ENCODE assay signal across 7 cellular contexts in the genomic region with DNA sequence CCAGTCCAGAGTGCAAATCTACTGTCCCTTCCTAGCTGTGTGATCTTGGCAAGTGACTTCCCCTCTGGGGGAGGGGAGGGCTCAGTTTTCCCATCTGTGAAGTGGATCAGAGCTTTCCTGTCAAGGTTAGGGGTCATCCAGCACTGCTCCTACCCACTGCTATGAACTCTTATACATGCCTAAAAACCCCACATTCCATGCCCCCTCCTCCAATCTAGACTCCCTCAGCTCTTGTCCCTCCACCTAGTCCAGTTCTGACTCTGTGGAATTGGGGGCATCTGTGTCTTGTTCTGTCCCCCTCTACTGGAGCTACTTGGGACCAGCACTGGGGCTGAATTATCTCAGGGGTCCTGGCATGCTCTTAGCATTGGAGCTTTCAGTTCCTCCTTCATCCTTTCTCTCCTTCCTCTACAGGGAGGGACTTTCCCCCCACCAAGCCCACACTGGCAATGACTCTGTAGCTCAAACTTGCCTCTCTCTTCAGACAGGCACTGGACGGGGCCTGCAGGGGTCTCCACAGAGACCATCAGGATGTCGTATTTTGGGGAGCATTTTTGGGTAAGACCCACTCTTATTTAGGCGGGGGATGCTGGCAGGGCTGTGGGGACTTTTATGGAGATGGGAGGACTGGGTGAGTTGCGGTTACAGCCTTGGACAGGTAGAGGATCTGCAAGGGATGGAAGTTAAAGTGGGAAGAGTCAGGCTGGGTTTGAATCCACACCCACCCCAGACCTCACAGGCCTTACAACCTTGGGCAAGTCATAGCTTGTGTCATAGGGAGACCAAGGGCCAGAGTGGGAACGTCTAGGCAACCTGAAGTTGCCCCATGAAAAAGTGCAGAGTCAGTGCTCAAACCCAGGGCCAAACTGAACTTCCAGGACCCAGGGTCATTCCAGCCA. TPM values are rescaled to one million over a fixed set of nuclear protein-coding genes. Genes with fewer than 3 reads are reported as not detected.
DNase-seq lines count a peak whose midpoint lies in the region; ATAC-seq and TF ChIP-seq lines count a peak whose summit lies in the region.

No MANE protein-coding gene starts in this region.

- peak overlapping the region in 1 of 4 donors; percentile 90 for H3K27ac ChIP-seq in Peyer's patch

- H3K27me3 ChIP-seq in Peyer's patch: no peaks in the 10 kb centered on the region

- peak in 2 of 3 donors; percentile 71 to 74 for DNase-seq in Peyer's patch
- no peak for DNase-seq in natural killer cell
- no peak for DNase-seq in NCI-H226
- no peak for DNase-seq in endothelial cell (ENCODE audit: low spot score)

- no peak overlapping the region for H3K4me3 ChIP-seq in Peyer's patch

- H3K4me3 Mint-ChIP-seq in natural killer cell: peak overlapping the region; percentile 9
- no peak overlapping the region for H3K4me3 Mint-ChIP-seq in endothelial cell (ENCODE audit: unreplicated experiment)

- H3K27me3 Mint-ChIP-seq in natural killer cell (ENCODE audit: low read depth in 2 of 2) (no peaks in the 10 kb centered on the region), endothelial cell (ENCODE audit: unreplicated experiment) (peaks cover 10% of the 10 kb centered on the region)

- H3K9me3 Mint-ChIP-seq in natural killer cell: no peaks in the 10 kb centered on the region
- H3K9me3 Mint-ChIP-seq in endothelial cell (ENCODE audit: unreplicated experiment): no peaks in the 10 kb centered on the region

- intact Hi-C loops in natural killer cell (cut with micrococcal nuclease): no loop called here

- no peak for TF ChIP-seq POLR2A in Peyer's patch (IDR thresholded peaks at IDR 0.05)

- peaks cover 0 to 30% (median 7%) of the 10 kb centered on the region in 4 donors for H3K4me1 ChIP-seq in Peyer's patch

- H3K36me3 Mint-ChIP-seq in natural killer cell (no peaks in the 10 kb centered on the region), endothelial cell (ENCODE audit: low read depth, unreplicated experiment) (no peaks in the 10 kb centered on the region)

- H3K9me3 ChIP-seq in Peyer's patch: no peaks in the 10 kb centered on the region

- peak overlapping the region; percentile 42 to 52 for H3K27ac Mint-ChIP-seq in natural killer cell
- H3K27ac Mint-ChIP-seq in endothelial cell (ENCODE audit: unreplicated experiment): no peak overlapping the region

- H3K4me1 Mint-ChIP-seq in natural killer cell: peaks cover 20 to 29% of the 10 kb centered on the region in 2 donors
- H3K4me1 Mint-ChIP-seq in endothelial cell (ENCODE audit: unreplicated experiment): peaks cover 3% of the 10 kb centered on the region

- H3K36me3 ChIP-seq in Peyer's patch: no peaks in the 10 kb centered on the region

- TF ChIP-seq CTCF in Peyer's patch (IDR thresholded peaks at IDR 0.05) (no peak), natural killer cell (IDR thresholded peaks at IDR 0.05) (no peak), endothelial cell (IDR thresholded peaks at IDR 0.05; ENCODE audit: unreplicated experiment) (no peak)

- ATAC-seq in GM18508 (IDR thresholded peaks at IDR 0.05; ENCODE audit: insufficient read depth, unreplicated experiment) (peak; percentile 35), HG02678 (IDR thresholded peaks at IDR 0.05; ENCODE audit: unreplicated experiment) (peak; percentile 54), natural killer cell (no peak), HG03378 (IDR thresholded peaks at IDR 0.05; ENCODE audit: unreplicated experiment) (no peak)

RNA-seq across cellular contexts. Expression of a gene that starts 3.6 kb away (rescaled TPM):
- total RNA-seq in Peyer's patch (10 to 100 TPM in 1 of 4 donors, 1 to 10 TPM in 3; 2.3 to 41.3 (median 5.3) TPM), natural killer cell (10 to 100 TPM; 56.1 to 67.7 (median 66.5) TPM), endothelial cell (ENCODE audit: unreplicated experiment) (2.7 TPM)

RNA-seq across cellular contexts. Expression of a gene that starts 35.6 kb away (rescaled TPM):
- total RNA-seq in Peyer's patch (10 to 100 TPM; 23.9 to 71.8 (median 48.7) TPM), natural killer cell (10 to 100 TPM; 41.0 to 59.4 (median 45.8) TPM), endothelial cell (ENCODE audit: unreplicated experiment) (173 TPM)

RNA-seq across cellular contexts. Expression of a gene that starts 40.1 kb away (rescaled TPM):
- total RNA-seq in Peyer's patch: 100 to 1,000 TPM in 3 of 4 donors, 10 to 100 TPM in 1; 13.2 to 154 (median 127) TPM
- total RNA-seq in natural killer cell: not detected
- total RNA-seq in endothelial cell (ENCODE audit: unreplicated experiment): 0.77 TPM

Comparison
In these comparisons a context has a peak if more than half of its experiments do, and no peak if none do; other contexts are left out.
1. ATAC-seq: peak in GM18508 (single experiment) and HG02678 (single experiment); none in natural killer cell (0 of 3) and HG03378 (single experiment).
2. DNase-seq: peak in Peyer's patch (2 of 3); none in natural killer cell (single experiment), NCI-H226 (single experiment) and endothelial cell (single experiment).